ENCODE assay signal across 3 cellular contexts in genomic region chr18:48316177-48316576, GRCh38.
"Had no signal": no experiment of that assay in that cellular context is flagged by ENCODE, and none has a peak within 500 bp of the region (broad histone marks: within the 10 kb centered on the region; RNA-seq: fewer than 3 reads in every experiment).

No MANE protein-coding gene starts in this region.

- ATAC-seq: GM12878 had no signal

- DNase-seq: GDM1, GF-D8 had no signal

- H3K4me3 ChIP-seq: GM12878 had no signal
